ENCODE assay signal across 10 cellular contexts in genomic region chr11:74443071-74443864, GRCh38. TPM values are rescaled to one million over a fixed set of nuclear protein-coding genes. Genes with fewer than 3 reads are reported as not detected.
DNase-seq lines count a peak whose midpoint lies in the region; TF ChIP-seq lines count a peak whose summit lies in the region.
"Had no signal": no experiment of that assay in that cellular context is flagged by ENCODE, and none has a peak within 500 bp of the region (broad histone marks: within the 10 kb centered on the region; RNA-seq: fewer than 3 reads in every experiment).

No MANE protein-coding gene starts in this region.

- intact Hi-C loops in prostate gland (cut with DNase I): no loop called here

- H3K36me3 ChIP-seq in prostate gland: no peaks in the 10 kb centered on the region

- WGBS in prostate gland: 14% methylated on average over 8 of the region's 8 CpGs

- no peaks in the 10 kb centered on the region for H3K9me3 ChIP-seq in prostate gland

- H3K4me1 ChIP-seq in prostate gland (replicated peaks): peaks cover 16% of the 10 kb centered on the region

- H3K4me3 ChIP-seq in epithelial cell of proximal tubule (ENCODE audit: low read depth, low read length): no peak overlapping the region
- H3K4me3 ChIP-seq in prostate gland: no peak overlapping the region
- H3K4me3 ChIP-seq: GM12878 had no signal

- DNase-seq in HT-29 (ENCODE audit: low spot score) (peak; percentile 84), NCI-H748 treated with DMSO at 0.1 percent for 48 hours (lab: John Stamatoyannopoulos, UW) (peak; percentile 15), epithelial cell of proximal tubule (ENCODE audit: low read depth) (no peak), prostate gland (ENCODE audit: low spot score) (peak; percentile 85), germinal center (ENCODE audit: low spot score) (no peak), AG08396 (ENCODE audit: low spot score) (no peak)
- no peak for DNase-seq in stimulated activated CD4-positive, alpha-beta T cell treated with anti-CD3 and anti-CD28 coated beads, Interleukin-4, amount 100 ng/mL, for 24 hours
- no peak for DNase-seq in activated effector memory CD4-positive, alpha-beta T cell treated with anti-CD3 and anti-CD28 coated beads, Interleukin-2, amount 50 U/mL, for 16 hours
- DNase-seq: stimulated activated naive B cell treated with anti-CD40 and anti-IgM and Interleukin-4, amounts not matched to agents 10 μg/mL and 1 μg/mL and 100 μg/mL, for 72 hours had no signal

- H3K27ac ChIP-seq in prostate gland: peak overlapping the region; percentile 16 to 24

- TF ChIP-seq POLR2A in prostate gland (IDR thresholded peaks at IDR 0.05): no peak

- H3K27me3 ChIP-seq in prostate gland (replicated peaks; ENCODE audit: insufficient read depth): no peaks in the 10 kb centered on the region

- TF ChIP-seq CTCF in epithelial cell of proximal tubule (conservative IDR thresholded peaks at IDR 0.05; ENCODE audit: low read depth, low read length) (peak; percentile 53), prostate gland (IDR thresholded peaks at IDR 0.05) (peak in 3 of 4 experiments; percentile 35 to 65 (median 62))

RNA-seq across cellular contexts. Expression of gene KCNE3, which starts 24.1 kb away (rescaled TPM):
- total RNA-seq in HT-29 (2014; rRNA removed; shearing (Covaris generic)): 59.1 and 79.2 TPM in 2 replicates
- total RNA-seq in epithelial cell of proximal tubule: 0.98 and 4.9 TPM in 2 replicates
- 10 to 100 TPM in 1 of 2 donors, 1 to 10 TPM in 1; 8.2 to 10.7 TPM for total RNA-seq in prostate gland
- total RNA-seq: GM12878 had no signal

RNA-seq across cellular contexts. Expression of gene PGM2L1, which starts 45.0 kb away (rescaled TPM):
- 0.79 and 1.3 TPM in 2 replicates for total RNA-seq in HT-29 (2014; rRNA removed; shearing (Covaris generic))
- 10.0 and 10.3 TPM in 2 replicates for total RNA-seq in epithelial cell of proximal tubule
- total RNA-seq in prostate gland: 1 to 10 TPM; 3.6 to 4.3 TPM

RNA-seq across cellular contexts. Expression of gene LIPT2, which starts 50.3 kb away (rescaled TPM):
- total RNA-seq in HT-29 (2014; rRNA removed; shearing (Covaris generic)): 27.2 and 29.1 TPM in 2 replicates
- total RNA-seq in epithelial cell of proximal tubule: 7.1 and 8.8 TPM in 2 replicates
- 10 to 100 TPM; 17.5 to 25.4 TPM for total RNA-seq in prostate gland

Comparison
In these comparisons a context has a peak if more than half of its experiments do, and no peak if none do; other contexts are left out.
1. DNase-seq: peak in HT-29 (single experiment), NCI-H748 treated with DMSO at 0.1 percent for 48 hours (single experiment) and prostate gland (single experiment); none in epithelial cell of proximal tubule (single experiment), stimulated activated CD4-positive, alpha-beta T cell treated with anti-CD3 and anti-CD28 coated beads, Interleukin-4, amount 100 ng/mL, for 24 hours (single experiment), germinal center (single experiment), AG08396 (single experiment) and activated effector memory CD4-positive, alpha-beta T cell treated with anti-CD3 and anti-CD28 coated beads, Interleukin-2, amount 50 U/mL, for 16 hours (single experiment).